In the genomic region with DNA sequence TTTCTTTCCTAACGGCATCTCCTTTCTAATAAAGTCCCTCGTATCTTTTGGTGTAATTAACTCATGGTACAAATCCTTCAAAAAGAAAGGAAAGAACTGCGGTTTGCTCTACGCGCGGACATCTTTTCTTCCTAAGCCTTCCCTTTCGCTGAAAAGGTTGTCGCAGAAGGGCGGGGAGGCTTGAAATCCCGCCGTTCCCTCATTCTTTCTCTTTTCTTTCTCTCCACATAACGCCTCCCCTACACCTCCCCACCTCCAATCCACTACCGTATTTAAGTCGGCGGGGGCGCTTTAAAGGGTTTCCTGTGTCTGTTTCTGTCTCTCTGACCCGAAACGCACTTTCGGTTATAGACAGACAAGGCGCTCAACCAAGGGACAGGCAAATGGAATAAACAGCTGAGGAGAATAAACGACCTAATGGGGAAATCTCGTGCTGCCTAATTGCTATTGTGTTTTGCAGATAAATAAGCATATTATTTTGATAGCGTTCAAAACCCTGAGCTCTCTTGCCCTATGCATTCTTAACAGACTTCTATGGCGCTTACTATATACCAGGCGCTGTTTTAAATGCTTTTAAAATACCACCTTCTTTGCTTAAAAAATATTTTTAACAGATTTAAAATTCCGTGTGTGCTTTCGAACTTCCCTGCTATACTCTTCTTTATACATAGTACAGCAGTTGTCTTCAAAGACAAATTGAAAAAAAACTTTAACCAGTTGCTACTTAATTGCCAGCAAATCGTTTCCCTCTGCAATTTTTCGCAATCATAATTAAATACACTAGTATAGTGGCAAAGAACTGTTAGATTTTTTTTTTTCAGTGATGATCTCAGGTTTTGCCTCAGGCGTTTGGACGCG, we compare ENCODE assay signal across 1 cellular context.
TF ChIP-seq lines count a peak whose summit lies in the region.

No MANE protein-coding gene starts in this region.

TF ChIP-seq in K562, 482 proteins besides CTCF, POLR2A, EP300 and RAD21:
- 0 out of 2 replicates have a peak, but pooled peaks have one; percentile 17 for TF ChIP-seq RNF2 (IDR thresholded peaks at IDR 0.05)
- TF ChIP-seq EGR1 (conservative IDR thresholded peaks at IDR 0.05): peak; percentile 25; the same call in 1 of the 2 replicates
- peak; percentile 84 for TF ChIP-seq ETV1 (tag; conservative IDR thresholded peaks at IDR 0.05; ENCODE audit: low read depth)
- TF ChIP-seq HMG20B (CRISPR knock-in tag; IDR thresholded peaks at IDR 0.05): no peak
- peak in 1 of 2 experiments; percentile 10 for TF ChIP-seq E2F6 (IDR thresholded peaks at IDR 0.05; ENCODE audit: borderline replicate concordance in 1 of 2, extremely low read depth in 1 of 2, insufficient read depth in 1 of 2, insufficient read length in 1 of 2, low read depth in 1 of 2, low read length in 1 of 2, poor library complexity in 1 of 2, severe bottlenecking in 1 of 2)
- peak; percentile 95 for TF ChIP-seq CBX8 (IDR thresholded peaks at IDR 0.05; ENCODE audit: borderline replicate concordance, extremely low read depth, low read depth, low read length, poor library complexity, severe bottlenecking)
- no peak for TF ChIP-seq ID3 (CRISPR knock-in tag; IDR thresholded peaks at IDR 0.05)
- TF ChIP-seq ID3 (tag; IDR thresholded peaks at IDR 0.05): no peak
- TF ChIP-seq, protein P1, sequence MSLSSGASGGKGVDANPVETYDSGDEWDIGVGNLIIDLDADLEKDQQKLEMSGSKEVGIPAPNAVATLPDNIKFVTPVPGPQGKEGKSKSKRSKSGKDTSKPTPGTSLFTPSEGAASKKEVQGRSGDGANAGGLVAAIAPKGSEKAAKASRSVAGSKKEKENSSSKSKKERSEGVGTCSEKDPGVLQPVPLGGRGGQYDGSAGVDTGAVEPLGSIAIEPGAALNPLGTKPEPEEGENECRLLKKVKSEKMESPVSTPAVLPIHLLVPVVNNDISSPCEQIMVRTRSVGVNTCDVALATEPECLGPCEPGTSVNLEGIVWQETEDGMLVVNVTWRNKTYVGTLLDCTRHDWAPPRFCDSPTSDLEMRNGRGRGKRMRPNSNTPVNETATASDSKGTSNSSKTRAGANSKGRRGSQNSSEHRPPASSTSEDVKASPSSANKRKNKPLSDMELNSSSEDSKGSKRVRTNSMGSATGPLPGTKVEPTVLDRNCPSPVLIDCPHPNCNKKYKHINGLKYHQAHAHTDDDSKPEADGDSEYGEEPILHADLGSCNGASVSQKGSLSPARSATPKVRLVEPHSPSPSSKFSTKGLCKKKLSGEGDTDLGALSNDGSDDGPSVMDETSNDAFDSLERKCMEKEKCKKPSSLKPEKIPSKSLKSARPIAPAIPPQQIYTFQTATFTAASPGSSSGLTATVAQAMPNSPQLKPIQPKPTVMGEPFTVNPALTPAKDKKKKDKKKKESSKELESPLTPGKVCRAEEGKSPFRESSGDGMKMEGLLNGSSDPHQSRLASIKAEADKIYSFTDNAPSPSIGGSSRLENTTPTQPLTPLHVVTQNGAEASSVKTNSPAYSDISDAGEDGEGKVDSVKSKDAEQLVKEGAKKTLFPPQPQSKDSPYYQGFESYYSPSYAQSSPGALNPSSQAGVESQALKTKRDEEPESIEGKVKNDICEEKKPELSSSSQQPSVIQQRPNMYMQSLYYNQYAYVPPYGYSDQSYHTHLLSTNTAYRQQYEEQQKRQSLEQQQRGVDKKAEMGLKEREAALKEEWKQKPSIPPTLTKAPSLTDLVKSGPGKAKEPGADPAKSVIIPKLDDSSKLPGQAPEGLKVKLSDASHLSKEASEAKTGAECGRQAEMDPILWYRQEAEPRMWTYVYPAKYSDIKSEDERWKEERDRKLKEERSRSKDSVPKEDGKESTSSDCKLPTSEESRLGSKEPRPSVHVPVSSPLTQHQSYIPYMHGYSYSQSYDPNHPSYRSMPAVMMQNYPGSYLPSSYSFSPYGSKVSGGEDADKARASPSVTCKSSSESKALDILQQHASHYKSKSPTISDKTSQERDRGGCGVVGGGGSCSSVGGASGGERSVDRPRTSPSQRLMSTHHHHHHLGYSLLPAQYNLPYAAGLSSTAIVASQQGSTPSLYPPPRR (CRISPR knock-in tag; IDR thresholded peaks at IDR 0.05; ENCODE audit: borderline replicate concordance): no peak
- TF ChIP-seq PTRF (tag; IDR thresholded peaks at IDR 0.05): no peak
- TF ChIP-seq SMAD4 (CRISPR knock-in tag; conservative IDR thresholded peaks at IDR 0.05): 0 out of 2 replicates have a peak, but pooled peaks have one; percentile 28
- TF ChIP-seq NONO (IDR thresholded peaks at IDR 0.05; ENCODE audit: low read depth in 2 of 2, low read length in 1 of 2): no peak
- TF ChIP-seq ZFP36 (IDR thresholded peaks at IDR 0.05; ENCODE audit: low read depth, low read length, partially characterized antibody): peak; percentile 53
- peak; percentile 24 for TF ChIP-seq HNRNPLL (IDR thresholded peaks at IDR 0.05; ENCODE audit: low read depth, low read length, poor library complexity, severe bottlenecking)
- TF ChIP-seq, protein P2, sequence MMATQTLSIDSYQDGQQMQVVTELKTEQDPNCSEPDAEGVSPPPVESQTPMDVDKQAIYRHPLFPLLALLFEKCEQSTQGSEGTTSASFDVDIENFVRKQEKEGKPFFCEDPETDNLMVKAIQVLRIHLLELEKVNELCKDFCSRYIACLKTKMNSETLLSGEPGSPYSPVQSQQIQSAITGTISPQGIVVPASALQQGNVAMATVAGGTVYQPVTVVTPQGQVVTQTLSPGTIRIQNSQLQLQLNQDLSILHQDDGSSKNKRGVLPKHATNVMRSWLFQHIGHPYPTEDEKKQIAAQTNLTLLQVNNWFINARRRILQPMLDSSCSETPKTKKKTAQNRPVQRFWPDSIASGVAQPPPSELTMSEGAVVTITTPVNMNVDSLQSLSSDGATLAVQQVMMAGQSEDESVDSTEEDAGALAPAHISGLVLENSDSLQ (IDR thresholded peaks at IDR 0.05): peak; percentile 16; the same call in 1 of the 2 replicates
- peak; percentile 25; the same call in 1 of the 2 replicates for TF ChIP-seq FOXM1 (IDR thresholded peaks at IDR 0.05; ENCODE audit: low read depth)
- no peak for TF ChIP-seq FOXM1 (CRISPR knock-in tag; IDR thresholded peaks at IDR 0.05; ENCODE audit: low read depth)
- peak; percentile 92 for TF ChIP-seq CBX2 (IDR thresholded peaks at IDR 0.05; ENCODE audit: insufficient read depth, low read length, poor library complexity, severe bottlenecking)
- TF ChIP-seq EZH2 (IDR thresholded peaks at IDR 0.05; ENCODE audit: borderline replicate concordance, low read depth, low read length): peak; percentile 68
- 0 out of 2 replicates have a peak, but pooled peaks have one; percentile 10 for TF ChIP-seq NCOR1 (IDR thresholded peaks at IDR 0.05)
- peak; percentile 8 for TF ChIP-seq BMI1 (IDR thresholded peaks at IDR 0.05; ENCODE audit: low read length)
- no peak for TF ChIP-seq HDGF (IDR thresholded peaks at IDR 0.05)
- 0 out of 2 replicates have a peak, but pooled peaks have one; percentile 20 for TF ChIP-seq BCOR (IDR thresholded peaks at IDR 0.05)
- TF ChIP-seq NR0B1 (IDR thresholded peaks at IDR 0.05; ENCODE audit: partially characterized antibody): no peak
- peak; percentile 43; the same call in 1 of the 2 replicates for TF ChIP-seq NBN (IDR thresholded peaks at IDR 0.05; ENCODE audit: low read depth)
